ENCODE assay signal across 10 cellular contexts in genomic region chr6:43799671-43800623, GRCh38. TPM values are rescaled to one million over a fixed set of nuclear protein-coding genes. Genes with fewer than 3 reads are reported as not detected.
DNase-seq lines count a peak whose midpoint lies in the region; ATAC-seq and TF ChIP-seq lines count a peak whose summit lies in the region.
"Had no signal": no experiment of that assay in that cellular context is flagged by ENCODE, and none has a peak within 500 bp of the region (broad histone marks: within the 10 kb centered on the region; RNA-seq: fewer than 3 reads in every experiment).

No MANE protein-coding gene starts in this region.

- H4K20me1 ChIP-seq in PC-9 (ENCODE audit: insufficient read depth): no peaks in the 10 kb centered on the region
- H4K20me1 ChIP-seq in Karpas-422 (ENCODE audit: insufficient read depth, low read depth, low read length): no peaks in the 10 kb centered on the region

- WGBS in stomach, 5 donors: 67 to 84% (median 78%) methylated on average over 8 of the region's 8 CpGs
- 80% methylated on average over 8 of the region's 8 CpGs for WGBS in prostate gland

- peak overlapping the region; percentile 17 for H3K4me3 Mint-ChIP-seq in activated naive CD8-positive, alpha-beta T cell treated with anti-CD3 and anti-CD28 coated beads, Interleukin-2, amount 10 ng/mL, durations not matched to agents 7 days and 5 days
- no peak overlapping the region for H3K4me3 Mint-ChIP-seq in activated naive CD8-positive, alpha-beta T cell treated with anti-CD3 and anti-CD28 coated beads for 36 hours

- H3K9me3 Mint-ChIP-seq in activated naive CD8-positive, alpha-beta T cell treated with anti-CD3 and anti-CD28 coated beads, Interleukin-2, amount 10 ng/mL, durations not matched to agents 7 days and 5 days: no peaks in the 10 kb centered on the region
- H3K9me3 Mint-ChIP-seq in activated naive CD8-positive, alpha-beta T cell treated with anti-CD3 and anti-CD28 coated beads for 36 hours: no peaks in the 10 kb centered on the region

- H3K79me2 ChIP-seq in PC-9 (ENCODE audit: low read depth) (no peaks in the 10 kb centered on the region), Karpas-422 (ENCODE audit: low read length) (no peaks in the 10 kb centered on the region)

- no peak for TF ChIP-seq CTCF in PC-9 (conservative IDR thresholded peaks at IDR 0.05)
- no peak for TF ChIP-seq CTCF in stomach (IDR thresholded peaks at IDR 0.05)
- TF ChIP-seq CTCF in A673 (conservative IDR thresholded peaks at IDR 0.05; ENCODE audit: low read depth, low read length): no peak
- no peak for TF ChIP-seq CTCF in prostate gland (IDR thresholded peaks at IDR 0.05)

- H3K36me3 ChIP-seq in PC-9 (ENCODE audit: low read depth) (no peaks in the 10 kb centered on the region), stomach (no peaks in the 10 kb centered on the region), A673 (ENCODE audit: insufficient read depth, low read length, poor library complexity, severe bottlenecking) (no peaks in the 10 kb centered on the region), Karpas-422 (ENCODE audit: insufficient read depth, low read length) (no peaks in the 10 kb centered on the region), prostate gland (no peaks in the 10 kb centered on the region)

- H3K4me2 ChIP-seq in PC-9 (peak overlapping the region; percentile 65), Karpas-422 (ENCODE audit: low read depth, low read length, poor library complexity, severe bottlenecking) (no peak overlapping the region)

- peak overlapping the region; percentile 82 for H3K27ac Mint-ChIP-seq in activated naive CD8-positive, alpha-beta T cell treated with anti-CD3 and anti-CD28 coated beads, Interleukin-2, amount 10 ng/mL, durations not matched to agents 7 days and 5 days
- H3K27ac Mint-ChIP-seq in activated naive CD8-positive, alpha-beta T cell treated with anti-CD3 and anti-CD28 coated beads for 36 hours: no peak overlapping the region

- H2AFZ ChIP-seq in PC-9 (no peak overlapping the region), Karpas-422 (ENCODE audit: low read length) (no peak overlapping the region)

- H3K9me2 ChIP-seq in PC-9 (ENCODE audit: insufficient read depth) (no peaks in the 10 kb centered on the region), Karpas-422 (replicated peaks; ENCODE audit: insufficient read depth, low read length) (no peaks in the 10 kb centered on the region)

- H3K27ac ChIP-seq in PC-9 (peak overlapping the region; percentile 50), stomach (peak overlapping the region in 4 of 5 donors; percentile 57 to 72 (median 65)), A673 (ENCODE audit: low read depth, low read length, poor library complexity, severe bottlenecking) (no peak overlapping the region), Karpas-422 (ENCODE audit: low read length) (no peak overlapping the region), prostate gland (no peak overlapping the region)

- H3K9me3 ChIP-seq in PC-9 (ENCODE audit: insufficient read depth, low read depth) (no peaks in the 10 kb centered on the region), stomach (no peaks in the 10 kb centered on the region), A673 (ENCODE audit: low read depth, low read length, poor library complexity, severe bottlenecking) (no peaks in the 10 kb centered on the region), Karpas-422 (ENCODE audit: low read length) (no peaks in the 10 kb centered on the region), prostate gland (no peaks in the 10 kb centered on the region)

- H3K9ac ChIP-seq in Karpas-422 (ENCODE audit: low read length): no peak overlapping the region

- H3K4me3 ChIP-seq in PC-9: no peak overlapping the region
- no peak overlapping the region for H3K4me3 ChIP-seq in stomach
- no peak overlapping the region for H3K4me3 ChIP-seq in A673 (ENCODE audit: low read depth, low read length, poor library complexity, severe bottlenecking)
- no peak overlapping the region for H3K4me3 ChIP-seq in Karpas-422 (ENCODE audit: low read length)
- no peak overlapping the region for H3K4me3 ChIP-seq in prostate gland
- H3K4me3 ChIP-seq: skin epidermis had no signal

- no peak for DNase-seq in activated naive CD8-positive, alpha-beta T cell treated with anti-CD3 and anti-CD28 coated beads, Interleukin-2, amount 10 ng/mL, durations not matched to agents 7 days and 5 days
- no peak for DNase-seq in activated naive CD8-positive, alpha-beta T cell treated with anti-CD3 and anti-CD28 coated beads for 36 hours
- DNase-seq in PC-9: no peak
- no peak for DNase-seq in stomach
- no peak for DNase-seq in A673 (ENCODE audit: low spot score)
- no peak for DNase-seq in Karpas-422
- no peak for DNase-seq in prostate gland (ENCODE audit: low spot score)
- DNase-seq: NCI-H1417 had no signal

- TF ChIP-seq EP300 in stomach (IDR thresholded peaks at IDR 0.05): no peak

- TF ChIP-seq POLR2A in stomach (IDR thresholded peaks at IDR 0.05) (no peak), prostate gland (IDR thresholded peaks at IDR 0.05) (no peak)

- H3K4me1 Mint-ChIP-seq in activated naive CD8-positive, alpha-beta T cell treated with anti-CD3 and anti-CD28 coated beads, Interleukin-2, amount 10 ng/mL, durations not matched to agents 7 days and 5 days: peaks cover 32% of the 10 kb centered on the region
- peaks cover 4% of the 10 kb centered on the region for H3K4me1 Mint-ChIP-seq in activated naive CD8-positive, alpha-beta T cell treated with anti-CD3 and anti-CD28 coated beads for 36 hours

- POLR2A ChIA-PET in activated naive CD8-positive, alpha-beta T cell treated with anti-CD3 and anti-CD28 coated beads, Interleukin-2, amount 10 ng/mL, durations not matched to agents 7 days and 5 days (lab: Charles Lee): no interaction called here
- POLR2A ChIA-PET in PC-9 (lab: Charles Lee; ENCODE audit: unreplicated experiment): interaction anchor here (0.7 kb wide), 1 partner anchor 58 kb away, joined by 4 read pairs; no protein-coding TSS in a partner anchor
- POLR2A ChIA-PET in A673 (lab: Charles Lee; ENCODE audit: low non-redundant PET): no interaction called here

- ATAC-seq in activated naive CD8-positive, alpha-beta T cell treated with anti-CD3 and anti-CD28 coated beads, Interleukin-2, amount 10 ng/mL, durations not matched to agents 7 days and 5 days (ENCODE audit: low read depth): peak; percentile 85
- ATAC-seq in esophagus mucosa: peak; percentile 72

- intact Hi-C loops in PC-9 (cut with micrococcal nuclease; ENCODE audit: unreplicated experiment): no loop called here
- intact Hi-C loops in stomach (cut with DNase I; ENCODE audit: low total_unique reads): no loop called here
- intact Hi-C loops in A673 (cut with micrococcal nuclease; ENCODE audit: unreplicated experiment): no loop called here
- intact Hi-C loops in prostate gland (cut with DNase I): no loop called here

- CTCF ChIA-PET in PC-9 (lab: Charles Lee): no interaction called here
- CTCF ChIA-PET in A673 (lab: Charles Lee): interaction anchor here (0.6 kb wide), 1 partner anchor 423 kb away, joined by 7 read pairs; no protein-coding TSS in a partner anchor

- H3K27me3 ChIP-seq in PC-9 (ENCODE audit: insufficient read depth, low read depth): no peaks in the 10 kb centered on the region
- no peaks in the 10 kb centered on the region for H3K27me3 ChIP-seq in stomach
- no peaks in the 10 kb centered on the region for H3K27me3 ChIP-seq in A673 (replicated peaks; ENCODE audit: insufficient read depth, low read depth, low read length, poor library complexity)
- no peaks in the 10 kb centered on the region for H3K27me3 ChIP-seq in Karpas-422 (ENCODE audit: low read length)
- H3K27me3 ChIP-seq in prostate gland (replicated peaks; ENCODE audit: insufficient read depth): no peaks in the 10 kb centered on the region

- H3F3A ChIP-seq in PC-9 (ENCODE audit: insufficient read depth, low read depth): peaks cover 38% of the 10 kb centered on the region

- peaks cover 63% of the 10 kb centered on the region for H3K4me1 ChIP-seq in PC-9 (replicated peaks; ENCODE audit: insufficient read depth)
- peaks cover 30 to 79% (median 47%) of the 10 kb centered on the region in 4 donors for H3K4me1 ChIP-seq in stomach
- H3K4me1 ChIP-seq in A673 (ENCODE audit: insufficient read depth, low read length, poor library complexity, severe bottlenecking): no peaks in the 10 kb centered on the region
- peaks cover 4% of the 10 kb centered on the region; the same call in 1 of the 2 replicates for H3K4me1 ChIP-seq in Karpas-422 (ENCODE audit: low read length)
- no peaks in the 10 kb centered on the region for H3K4me1 ChIP-seq in prostate gland (replicated peaks)

- BruUV-seq in PC-9 (replicated peaks; lab: Mats Ljungman, UMichigan): no TSS peak
- BruUV-seq in A673 (replicated peaks; lab: Mats Ljungman, UMichigan): no TSS peak

- H3K27me3 Mint-ChIP-seq in activated naive CD8-positive, alpha-beta T cell treated with anti-CD3 and anti-CD28 coated beads, Interleukin-2, amount 10 ng/mL, durations not matched to agents 7 days and 5 days: peaks cover 4% of the 10 kb centered on the region
- H3K27me3 Mint-ChIP-seq in activated naive CD8-positive, alpha-beta T cell treated with anti-CD3 and anti-CD28 coated beads for 36 hours: no peaks in the 10 kb centered on the region

- H3K36me3 Mint-ChIP-seq in activated naive CD8-positive, alpha-beta T cell treated with anti-CD3 and anti-CD28 coated beads, Interleukin-2, amount 10 ng/mL, durations not matched to agents 7 days and 5 days: no peaks in the 10 kb centered on the region
- H3K36me3 Mint-ChIP-seq in activated naive CD8-positive, alpha-beta T cell treated with anti-CD3 and anti-CD28 coated beads for 36 hours: no peaks in the 10 kb centered on the region

RNA-seq across cellular contexts. Expression of gene VEGFA, which starts 29.9 kb away (rescaled TPM):
- 10 to 100 TPM; 33.6 to 39.5 TPM for total RNA-seq in activated naive CD8-positive, alpha-beta T cell treated with anti-CD3 and anti-CD28 coated beads, Interleukin-2, amount 10 ng/mL, durations not matched to agents 7 days and 5 days
- 10 to 100 TPM; 51.9 to 54.7 TPM for total RNA-seq in activated naive CD8-positive, alpha-beta T cell treated with anti-CD3 and anti-CD28 coated beads for 36 hours
- 112 and 117 TPM in 2 replicates for total RNA-seq in PC-9 (2021)
- total RNA-seq in esophagus mucosa: 129 TPM
- 100 to 1,000 TPM; 193 to 438 (median 352) TPM for total RNA-seq in stomach
- 10 to 100 TPM; 28.6 to 87.7 (median 31.5) TPM for polyA plus RNA-seq in stomach
- total RNA-seq in A673 (2021): 116 and 144 TPM in 2 replicates
- 146 and 217 TPM in 2 replicates for total RNA-seq in Karpas-422 (2014; rRNA removed; shearing (Covaris generic); ENCODE audit: low replicate concordance)
- total RNA-seq in prostate gland: 100 to 1,000 TPM; 127 to 335 TPM

Comparison
In these comparisons a context has a peak if more than half of its experiments do, and no peak if none do; other contexts are left out.
1. H3K27ac ChIP-seq: peak in PC-9 (single experiment) and stomach (4 of 5); none in A673 (single experiment), Karpas-422 (single experiment) and prostate gland (0 of 2).